ENCODE assay signal across 21 cellular contexts in the genomic region with DNA sequence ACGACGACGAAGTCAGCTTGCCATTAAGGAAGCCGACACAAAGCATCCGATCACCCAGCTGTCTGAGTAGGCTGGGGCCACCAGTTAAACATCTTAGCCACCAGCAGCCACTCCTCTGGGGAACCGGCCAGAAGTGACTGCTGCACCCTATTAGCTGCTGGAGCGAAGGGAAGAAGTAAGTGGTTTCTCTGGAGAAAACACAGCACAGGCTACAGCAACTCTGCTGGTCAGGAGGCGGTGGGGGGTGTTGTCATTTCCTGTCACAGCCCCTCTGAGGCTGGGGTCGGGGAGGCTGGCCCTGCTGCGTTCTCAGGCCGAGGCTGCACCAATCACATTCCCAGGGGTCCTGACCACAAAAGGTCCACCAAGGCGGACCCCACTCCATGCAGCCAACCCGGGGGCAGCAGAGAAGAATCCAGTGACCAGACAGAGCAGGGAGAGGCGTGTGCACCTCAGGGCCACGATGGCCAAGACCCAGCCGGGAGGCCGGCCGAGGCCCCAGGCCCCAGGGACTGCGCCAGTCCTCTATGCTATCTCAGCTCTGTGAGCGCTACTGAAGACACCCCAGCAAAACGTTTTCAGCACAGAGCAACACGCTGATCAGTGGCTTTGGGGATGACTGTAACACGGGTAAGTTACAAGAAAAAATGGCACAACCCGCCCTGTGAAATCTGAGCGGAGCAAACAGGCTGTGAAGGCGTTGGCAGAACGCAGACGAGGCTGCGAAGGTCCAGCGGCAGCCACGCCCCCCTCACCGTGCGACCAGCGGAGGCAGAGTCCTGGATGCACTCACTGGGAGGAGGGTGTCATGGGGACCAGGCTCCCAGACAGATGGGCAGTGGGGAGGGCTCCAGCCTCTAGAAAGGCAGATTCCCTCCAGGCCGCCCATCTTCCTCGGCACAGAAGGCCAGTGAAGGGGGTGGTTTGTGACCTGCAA. TPM values are rescaled to one million over a fixed set of nuclear protein-coding genes. Genes with fewer than 3 reads are reported as not detected.
A peak's percentile ranks its signal among the peaks of the same experiment; 100 is the strongest.
DNase-seq lines count a peak whose midpoint lies in the region; ATAC-seq, FAIRE-seq and TF ChIP-seq lines count a peak whose summit lies in the region.
"Had no signal": no experiment of that assay in that cellular context is flagged by ENCODE, and none has a peak within 500 bp of the region (broad histone marks: within the 10 kb centered on the region; RNA-seq: fewer than 3 reads in every experiment).

No MANE protein-coding gene starts in this region.

- POLR2A ChIA-PET in HepG2 (lab: Yijun Ruan, JAX), result interaction anchor here (1.2 kb wide), 1 partner anchor 30 kb away, joined by 3 read pairs; no protein-coding TSS in a partner anchor

- CTCF ChIA-PET in HepG2 (lab: Yijun Ruan, JAX; ENCODE audit: low intra/inter-chr PET ratio, low total read pairs), result no interaction called here

- TF ChIP-seq POLR2A in HepG2 (IDR thresholded peaks at IDR 0.05; ENCODE audit: insufficient read depth in 1 of 2, low read depth in 2 of 2, low read length in 2 of 2) (no peak), Peyer's patch (IDR thresholded peaks at IDR 0.05) (no peak)

- H3K27me3 ChIP-seq in HepG2 (ENCODE audit: control insufficient read depth in 1 of 2, insufficient read depth in 2 of 2, low read length in 2 of 2) (no peaks in the 10 kb centered on the region; a peak in 2 of 5 replicates), Peyer's patch (no peaks in the 10 kb centered on the region)

- H3K4me3 ChIP-seq in HepG2 (replicated peaks in 1 of 3; ENCODE audit: insufficient read depth in 1 of 3, low read depth in 2 of 3, low read length in 3 of 3), result peak overlapping the region in 1 of 3 experiments; percentile 58; a peak in 2 of 6 replicates
- no peak overlapping the region for H3K4me3 ChIP-seq in Peyer's patch
- H3K4me3 ChIP-seq: hepatocyte, transverse colon had no signal

- intact Hi-C loops in HepG2 (cut with micrococcal nuclease; ENCODE audit: unreplicated experiment), result no loop called here

- TF ChIP-seq EP300 in HepG2 (IDR thresholded peaks at IDR 0.05; ENCODE audit: low read depth in 2 of 2, low read length in 2 of 2) (no peak), HepG2 (CRISPR knock-in tag; IDR thresholded peaks at IDR 0.05; ENCODE audit: borderline replicate concordance) (no peak)

- no TSS peak for BruUV-seq in HepG2 (replicated peaks; lab: Mats Ljungman, UMichigan)

- peak overlapping the region; percentile 68 for H3K4me2 ChIP-seq in HepG2 (ENCODE audit: low read depth, low read length)
- H3K4me2 ChIP-seq: hepatocyte, KMS-11 had no signal

- ATAC-seq in HepG2 (peak; percentile 76), HG03432 (IDR thresholded peaks at IDR 0.05; ENCODE audit: unreplicated experiment) (no peak)
- ATAC-seq: activated CD4-positive, CD25-positive, alpha-beta regulatory T cell treated with anti-CD3 and anti-CD28 coated beads, Interleukin-2, amount 50 U/mL, for 24 hours; PC-3; stimulated activated naive CD8-positive, alpha-beta T cell treated with anti-CD3 and anti-CD28 coated beads, Interleukin-15, amount 100 ng/mL, for 72 hours had no signal

- H3K4me1 ChIP-seq in HepG2 (ENCODE audit: insufficient read depth, low read length) (peaks cover 21% of the 10 kb centered on the region), Peyer's patch (no peaks in the 10 kb centered on the region)

- H3K36me3 ChIP-seq in HepG2 (replicated peaks in 1 of 2; ENCODE audit: control insufficient read depth in 1 of 2, insufficient read depth in 2 of 2, low read length in 2 of 2) (no peaks in the 10 kb centered on the region), Peyer's patch (no peaks in the 10 kb centered on the region)
- H3K36me3 ChIP-seq: transverse colon had no signal

- FAIRE-seq in HepG2 (lab: Jason Lieb, UNC), result no peak

- no peak overlapping the region for H3K9ac ChIP-seq in HepG2 (ENCODE audit: insufficient read depth, low read depth, low read length)
- H3K9ac ChIP-seq: KMS-11 had no signal

- WGBS in HepG2 (ENCODE audit: low lambda C conversion rate), result 48% methylated on average over 18 of the region's 36 CpGs

- TF ChIP-seq CTCF in HepG2 (CRISPR knock-in tag; IDR thresholded peaks at IDR 0.05), result no peak
- no peak for TF ChIP-seq CTCF in Peyer's patch (IDR thresholded peaks at IDR 0.05)

- DNase-seq in EH (ENCODE audit: low read depth) (peak; percentile 12), NCI-H510A treated with DMSO at 0.1 percent for 48 hours (lab: John Stamatoyannopoulos, UW) (peak; percentile 32), HepG2 (ENCODE audit: low spot score) (no peak), retina (peak; percentile 62), NCI-H2196 treated with DMSO at 0.1 percent for 48 hours (lab: John Stamatoyannopoulos, UW; ENCODE audit: unreplicated experiment) (no peak), Peyer's patch (no peak)
- DNase-seq: activated naive CD4-positive, alpha-beta T cell; activated T-cell treated with anti-CD3 and anti-CD28 coated beads, Interleukin-2, amount 50 U/mL, for 24 hours; amniotic stem cell; Calu3; dermis blood vessel endothelial cell; GOT3; naive B cell; PC-3; stimulated activated CD4-positive, alpha-beta T cell treated with anti-CD3 and anti-CD28 coated beads, Interleukin-4, amount 100 ng/mL, for 24 hours; stimulated activated naive CD8-positive, alpha-beta T cell treated with anti-CD3 and anti-CD28 coated beads, Interleukin-15, amount 100 ng/mL, for 72 hours; transverse colon had no signal

- H4K20me1 ChIP-seq in HepG2 (ENCODE audit: insufficient read depth, low read length), result no peaks in the 10 kb centered on the region

- no peak overlapping the region for H2AFZ ChIP-seq in HepG2 (ENCODE audit: low read length)
- H2AFZ ChIP-seq: hepatocyte had no signal

- H3K79me2 ChIP-seq in HepG2 (ENCODE audit: insufficient read depth, low read length), result no peaks in the 10 kb centered on the region
- H3K79me2 ChIP-seq: hepatocyte had no signal

- in situ Hi-C loops in HepG2 (cut with HindIII; ENCODE audit: extremely low pct_ligation_motif_present, low pct_unique_long_range_greater_than_20kb), result no loop called here

- H3K27ac ChIP-seq in HepG2 (ENCODE audit: extremely low read length, insufficient read depth, low read length), result no peak overlapping the region
- H3K27ac ChIP-seq in Peyer's patch, result no peak overlapping the region
- H3K27ac ChIP-seq: hepatocyte, KMS-11, transverse colon had no signal

- H3K9me3 ChIP-seq in HepG2 (ENCODE audit: low read length) (no peaks in the 10 kb centered on the region), Peyer's patch (no peaks in the 10 kb centered on the region)
- H3K9me3 ChIP-seq: transverse colon had no signal

- no peak for TF ChIP-seq RAD21 in HepG2 (CRISPR knock-in tag; IDR thresholded peaks at IDR 0.05)

RNA-seq across cellular contexts. Expression of gene STK32C, which starts 24.8 kb away (rescaled TPM):
- total RNA-seq in HepG2 (2016; rRNA removed; fragmentation: Illumina TruSeq; extraction: Trizol) (18.9 and 19.4 TPM in 2 replicates), Peyer's patch (10 to 100 TPM in 1 of 4 donors, 1 to 10 TPM in 2, under 1 TPM in 1; 0.35 to 23.9 (median 4.4) TPM)
- 6.4 and 9.0 TPM in 2 replicates for total RNA-seq in HepG2 (2016; cell fraction: cytosol; rRNA removed; fragmentation: Illumina TruSeq; extraction: Trizol; ENCODE audit: low read depth)
- 18.5 and 19.3 TPM in 2 replicates for total RNA-seq in HepG2 (2016; cell fraction: insoluble cytoplasmic fraction; rRNA removed; fragmentation: Illumina TruSeq; extraction: Trizol)
- total RNA-seq in HepG2 (2016; cell fraction: membrane; rRNA removed; fragmentation: Illumina TruSeq; extraction: Trizol), result 13.9 and 14.9 TPM in 2 replicates
- 8.4 and 10.8 TPM in 2 replicates for total RNA-seq in HepG2 (2016; cell fraction: nucleus; rRNA removed; fragmentation: Illumina TruSeq; extraction: Trizol)
- 9.9 and 10.9 TPM in 2 replicates for polyA plus RNA-seq in HepG2 (2011; rRNA removed)
- polyA plus RNA-seq in HepG2 (2011; cell fraction: cytosol; rRNA removed), result 7.4 and 11.6 TPM in 2 replicates
- polyA plus RNA-seq in HepG2 (2011; cell fraction: nucleus; rRNA removed), result 13.7 and 17.7 TPM in 2 replicates
- polyA plus RNA-seq in HepG2 (2012), result 12.0 and 12.5 TPM in 2 replicates
- 9.3 and 10.8 TPM in 2 replicates for polyA plus RNA-seq in HepG2 (2016; cell fraction: cytosol; fragmentation: Illumina TruSeq; extraction: Trizol; ENCODE audit: low read depth)
- 19.9 and 20.6 TPM in 2 replicates for polyA plus RNA-seq in HepG2 (2016; cell fraction: insoluble cytoplasmic fraction; fragmentation: Illumina TruSeq; extraction: Trizol; ENCODE audit: low read depth)
- polyA plus RNA-seq in HepG2 (2016; cell fraction: membrane; fragmentation: Illumina TruSeq; extraction: Trizol; ENCODE audit: low read depth), result 11.2 and 12.1 TPM in 2 replicates
- 19.7 and 20.0 TPM in 2 replicates for polyA plus RNA-seq in HepG2 (2016; cell fraction: nucleus; fragmentation: Illumina TruSeq; extraction: Trizol; ENCODE audit: insufficient read depth, low read depth)
- polyA minus RNA-seq in HepG2 (2011; rRNA and poly(A)+ RNA removed; ENCODE audit: low replicate concordance), result 10.2 and 30.6 TPM in 2 replicates
- polyA minus RNA-seq in HepG2 (2011; cell fraction: cytosol; rRNA and poly(A)+ RNA removed), result 4.4 and 5.4 TPM in 2 replicates
- 6.1 and 7.1 TPM in 2 replicates for polyA minus RNA-seq in HepG2 (2011; cell fraction: nucleus; rRNA and poly(A)+ RNA removed)

RNA-seq across cellular contexts. Expression of gene LRRC27, which starts 49.1 kb away (rescaled TPM):
- total RNA-seq in HepG2 (2016; rRNA removed; fragmentation: Illumina TruSeq; extraction: Trizol) (3.9 and 4.6 TPM in 2 replicates), Peyer's patch (10 to 100 TPM in 3 of 4 donors, 1 to 10 TPM in 1; 5.1 to 22.3 (median 18.5) TPM)
- 2.1 and 2.2 TPM in 2 replicates for total RNA-seq in HepG2 (2016; cell fraction: cytosol; rRNA removed; fragmentation: Illumina TruSeq; extraction: Trizol; ENCODE audit: low read depth)
- 3.2 and 4.3 TPM in 2 replicates for total RNA-seq in HepG2 (2016; cell fraction: insoluble cytoplasmic fraction; rRNA removed; fragmentation: Illumina TruSeq; extraction: Trizol)
- 2.1 and 2.5 TPM in 2 replicates for total RNA-seq in HepG2 (2016; cell fraction: membrane; rRNA removed; fragmentation: Illumina TruSeq; extraction: Trizol)
- total RNA-seq in HepG2 (2016; cell fraction: nucleus; rRNA removed; fragmentation: Illumina TruSeq; extraction: Trizol), result 5.9 and 7.5 TPM in 2 replicates
- polyA plus RNA-seq in HepG2 (2011; rRNA removed), result 4.2 and 4.3 TPM in 2 replicates
- polyA plus RNA-seq in HepG2 (2011; cell fraction: cytosol; rRNA removed), result 1.8 and 1.9 TPM in 2 replicates
- 14.3 and 14.5 TPM in 2 replicates for polyA plus RNA-seq in HepG2 (2011; cell fraction: nucleus; rRNA removed)
- polyA plus RNA-seq in HepG2 (2012), result 3.2 and 3.6 TPM in 2 replicates
- 0.82 and 0.88 TPM in 2 replicates for polyA plus RNA-seq in HepG2 (2016; cell fraction: cytosol; fragmentation: Illumina TruSeq; extraction: Trizol; ENCODE audit: low read depth)
- polyA plus RNA-seq in HepG2 (2016; cell fraction: insoluble cytoplasmic fraction; fragmentation: Illumina TruSeq; extraction: Trizol; ENCODE audit: low read depth), result 3.6 and 4.7 TPM in 2 replicates
- 2.6 and 2.7 TPM in 2 replicates for polyA plus RNA-seq in HepG2 (2016; cell fraction: membrane; fragmentation: Illumina TruSeq; extraction: Trizol; ENCODE audit: low read depth)
- polyA plus RNA-seq in HepG2 (2016; cell fraction: nucleus; fragmentation: Illumina TruSeq; extraction: Trizol; ENCODE audit: insufficient read depth, low read depth), result 11.7 and 14.6 TPM in 2 replicates
- 2.7 and 3.0 TPM in 2 replicates for polyA minus RNA-seq in HepG2 (2011; rRNA and poly(A)+ RNA removed; ENCODE audit: low replicate concordance)
- polyA minus RNA-seq in HepG2 (2011; cell fraction: cytosol; rRNA and poly(A)+ RNA removed), result 0.88 and 1.4 TPM in 2 replicates
- polyA minus RNA-seq in HepG2 (2011; cell fraction: nucleus; rRNA and poly(A)+ RNA removed), result 11.1 and 12.3 TPM in 2 replicates

Comparison
In these comparisons a context has a peak if more than half of its experiments do, and no peak if none do; other contexts are left out.
1. DNase-seq: peak in EH (single experiment), NCI-H510A treated with DMSO at 0.1 percent for 48 hours (single experiment) and retina (single experiment); none in HepG2 (single experiment), NCI-H2196 treated with DMSO at 0.1 percent for 48 hours (single experiment) and Peyer's patch (0 of 3).